In genomic region chr7:149800169-149800555, GRCh38 we compare ENCODE assay signal across 13 cellular contexts. TPM values are rescaled to one million over a fixed set of nuclear protein-coding genes. Genes with fewer than 3 reads are reported as not detected.
DNase-seq lines count a peak whose midpoint lies in the region; ATAC-seq and TF ChIP-seq lines count a peak whose summit lies in the region.
"Had no signal": no experiment of that assay in that cellular context is flagged by ENCODE, and none has a peak within 500 bp of the region (broad histone marks: within the 10 kb centered on the region; RNA-seq: fewer than 3 reads in every experiment).

No MANE protein-coding gene starts in this region.

- no peak overlapping the region for H4K8ac ChIP-seq in trophoblast cell (ENCODE audit: low read depth, low read length)

- no peaks in the 10 kb centered on the region for H3K79me1 ChIP-seq in trophoblast cell (ENCODE audit: low read length)

- H4K20me1 ChIP-seq in KMS-11 (ENCODE audit: insufficient read depth), result no peaks in the 10 kb centered on the region

- no peaks in the 10 kb centered on the region for H3K27me3 Mint-ChIP-seq in CD8-positive, alpha-beta T cell (ENCODE audit: low read depth)

- WGBS in trophoblast cell (ENCODE audit: extremely low coverage, insufficient coverage, insufficient read length), result no CpG with 5 or more reads among the region's 13 CpGs

- no peak overlapping the region for H4K12ac ChIP-seq in trophoblast cell (ENCODE audit: low read depth, low read length)

- no peak for DNase-seq in CD8-positive, alpha-beta T cell
- no peak for DNase-seq in RWPE1 (ENCODE audit: low spot score)
- no peak for DNase-seq in trophoblast cell
- no peak for DNase-seq in activated CD8-positive, alpha-beta memory T cell treated with anti-CD3 and anti-CD28 coated beads for 24 hours
- no peak for DNase-seq in SW 1271 (lab: John Stamatoyannopoulos, UW)
- no peak for DNase-seq in NCI-H146 (lab: John Stamatoyannopoulos, UW)
- DNase-seq in HAP-1 (ENCODE audit: low spot score in 2 of 2), result no peak
- DNase-seq: DMS79 treated with DMSO at 0.1 percent for 48 hours, GM23248, HCEC 1CT had no signal

- no peak overlapping the region for H3K4me3 ChIP-seq in CD8-positive, alpha-beta T cell (ENCODE audit: low read depth, low read length)
- H3K4me3 ChIP-seq in KMS-11 (IDR thresholded peaks at IDR 0.05; ENCODE audit: insufficient read depth, low read depth, low read length) (no peak overlapping the region), trophoblast cell (ENCODE audit: low read depth, low read length) (peak overlapping the region; percentile 40), HAP-1 (no peak overlapping the region)
- H3K4me3 ChIP-seq: A549, GM23248, K562 had no signal

- no peak overlapping the region for H2BK12ac ChIP-seq in trophoblast cell (ENCODE audit: low read length)

- no peaks in the 10 kb centered on the region for H3K4me1 Mint-ChIP-seq in CD8-positive, alpha-beta T cell (ENCODE audit: low read depth)

- intact Hi-C loops in CD8-positive, alpha-beta T cell (cut with DNase I, micrococcal nuclease), result loop anchor here in 1 of 2 experiments (2.0 to 10.0 kb wide), 2 partner anchors 137 to 245 kb away; no protein-coding TSS in a partner anchor

- H3K14ac ChIP-seq in trophoblast cell (ENCODE audit: low read length), result no peak overlapping the region

- H3K23ac ChIP-seq in trophoblast cell (ENCODE audit: low read length), result no peak overlapping the region

- no peaks in the 10 kb centered on the region for H3K9me3 Mint-ChIP-seq in CD8-positive, alpha-beta T cell

- no peaks in the 10 kb centered on the region for H3K36me3 Mint-ChIP-seq in CD8-positive, alpha-beta T cell

- H2AK5ac ChIP-seq in trophoblast cell (ENCODE audit: low read length), result no peak overlapping the region

- H3K4ac ChIP-seq in trophoblast cell (ENCODE audit: low read depth, low read length), result no peak overlapping the region

- H2BK120ac ChIP-seq in trophoblast cell (ENCODE audit: insufficient read depth, low read length, poor library complexity), result no peak overlapping the region

- H3K36me3 ChIP-seq in CD8-positive, alpha-beta T cell (ENCODE audit: insufficient read depth, low read length), result no peaks in the 10 kb centered on the region
- H3K36me3 ChIP-seq in KMS-11 (ENCODE audit: insufficient read depth) (no peaks in the 10 kb centered on the region), trophoblast cell (ENCODE audit: control insufficient read depth in 1 of 2, insufficient read depth in 2 of 2, low read length in 2 of 2) (no peaks in the 10 kb centered on the region), HAP-1 (replicated peaks) (no peaks in the 10 kb centered on the region)

- H3K9ac ChIP-seq in KMS-11, result no peak overlapping the region
- no peak overlapping the region for H3K9ac ChIP-seq in trophoblast cell (ENCODE audit: low read length)
- H3K9ac ChIP-seq: GM23248 had no signal

- POLR2A ChIA-PET in CD8-positive, alpha-beta T cell (lab: Charles Lee), result no interaction called here
- POLR2A ChIA-PET in RWPE1 (lab: Yijun Ruan, JAX; ENCODE audit: low non-redundant PET), result no interaction called here

- CTCF ChIA-PET in CD8-positive, alpha-beta T cell (lab: Charles Lee), result interaction anchor here (0.6 to 3.0 kb wide), 20 partner anchors 7 to 1298 kb away, joined by 3 to 13 read pairs (median 3); partner anchors contain the start of gene ZNF862
- CTCF ChIA-PET in RWPE1 (lab: Yijun Ruan, JAX), result interaction anchor here (0.6 kb wide), 1 partner anchor 82 kb away, joined by 3 read pairs; no protein-coding TSS in a partner anchor

- no peak overlapping the region for H2BK5ac ChIP-seq in trophoblast cell (ENCODE audit: low read depth, low read length, poor library complexity)

- no peaks in the 10 kb centered on the region for H3K4me1 ChIP-seq in CD8-positive, alpha-beta T cell (ENCODE audit: insufficient read depth, low read length)
- no peaks in the 10 kb centered on the region for H3K4me1 ChIP-seq in KMS-11 (ENCODE audit: low read depth, poor library complexity, severe bottlenecking)
- H3K4me1 ChIP-seq in trophoblast cell (ENCODE audit: control insufficient read depth in 1 of 2, insufficient read depth in 2 of 2, low read length in 2 of 2), result no peaks in the 10 kb centered on the region
- H3K4me1 ChIP-seq in HAP-1, result no peaks in the 10 kb centered on the region
- H3K4me1 ChIP-seq: A549 had no signal

- no peaks in the 10 kb centered on the region for H3K9me3 ChIP-seq in CD8-positive, alpha-beta T cell (ENCODE audit: low read length)
- H3K9me3 ChIP-seq in trophoblast cell (ENCODE audit: insufficient read depth, low read depth, low read length) (no peaks in the 10 kb centered on the region), HAP-1 (no peaks in the 10 kb centered on the region)
- H3K9me3 ChIP-seq: A549 had no signal

- no peak overlapping the region for H3K4me3 Mint-ChIP-seq in CD8-positive, alpha-beta T cell

- no peak overlapping the region for H3K27ac ChIP-seq in CD8-positive, alpha-beta T cell (ENCODE audit: low read depth, low read length)
- H3K27ac ChIP-seq in KMS-11, result no peak overlapping the region
- H3K27ac ChIP-seq in RWPE1, result no peak overlapping the region
- no peak overlapping the region for H3K27ac ChIP-seq in trophoblast cell (ENCODE audit: low read depth, low read length)
- H3K27ac ChIP-seq: A549, GM23248 had no signal

- H2AFZ ChIP-seq in KMS-11 (ENCODE audit: low read depth), result no peak overlapping the region
- no peak overlapping the region for H2AFZ ChIP-seq in trophoblast cell (ENCODE audit: insufficient read depth, low read length, poor library complexity)
- H2AFZ ChIP-seq: GM23248 had no signal

- H3K4me2 ChIP-seq in KMS-11 (no peak overlapping the region), trophoblast cell (ENCODE audit: low read length) (no peak overlapping the region)
- H3K4me2 ChIP-seq: A549 had no signal

- no peak overlapping the region for H3K18ac ChIP-seq in trophoblast cell (ENCODE audit: low read length)

- no peak overlapping the region for H4K91ac ChIP-seq in trophoblast cell (ENCODE audit: low read depth, low read length)

- no peak overlapping the region for H3K27ac Mint-ChIP-seq in CD8-positive, alpha-beta T cell

- H3K79me2 ChIP-seq in KMS-11 (ENCODE audit: insufficient read depth, low read depth) (no peaks in the 10 kb centered on the region), trophoblast cell (ENCODE audit: control insufficient read depth, insufficient read depth, low read length, poor library complexity) (no peaks in the 10 kb centered on the region)

- ATAC-seq in CD8-positive, alpha-beta T cell, result no peak

- peak; percentile 7 for TF ChIP-seq CTCF in CD8-positive, alpha-beta T cell (IDR thresholded peaks at IDR 0.05)
- peak; percentile 43 for TF ChIP-seq CTCF in KMS-11 (conservative IDR thresholded peaks at IDR 0.05; ENCODE audit: low read depth, low read length)
- TF ChIP-seq CTCF in RWPE1 (conservative IDR thresholded peaks at IDR 0.05; ENCODE audit: low read depth), result 0 out of 2 replicates have a peak, but pooled peaks have one; percentile 3

- no peaks in the 10 kb centered on the region for H3K27me3 ChIP-seq in CD8-positive, alpha-beta T cell (ENCODE audit: insufficient read depth, low read length)
- H3K27me3 ChIP-seq in KMS-11 (ENCODE audit: insufficient read depth, low read depth), result peaks cover 42% of the 10 kb centered on the region
- no peaks in the 10 kb centered on the region for H3K27me3 ChIP-seq in trophoblast cell (ENCODE audit: insufficient read depth, low read length)
- H3K27me3 ChIP-seq in HAP-1 (ENCODE audit: low read depth), result no peaks in the 10 kb centered on the region; the same call in 1 of the 2 replicates

- in situ Hi-C loops in HAP-1 (cut with MboI; ENCODE audit: low sequenced_read_pairs), result no loop called here

RNA-seq across cellular contexts. Expression of gene ZNF467, which starts 26.8 kb away (rescaled TPM):
- total RNA-seq in CD8-positive, alpha-beta T cell, result 1 to 10 TPM; 2.2 to 2.5 TPM
- 0.72 and 1.0 TPM in 2 replicates for polyA plus RNA-seq in trophoblast cell (2013)
- total RNA-seq: GM23248 had no signal
- polyA plus RNA-seq: GM23248 had no signal

RNA-seq across cellular contexts. Expression of gene ZNF862, which starts 38.0 kb away (rescaled TPM):
- total RNA-seq in CD8-positive, alpha-beta T cell, result 10 to 100 TPM; 18.8 TPM
- polyA plus RNA-seq in trophoblast cell (2013), result 3.1 and 3.3 TPM in 2 replicates
